9 cellular contexts compared by ENCODE assay signal in genomic region chr21:31872072-31872451, GRCh38. TPM values are rescaled to one million over a fixed set of nuclear protein-coding genes. Genes with fewer than 3 reads are reported as not detected.
DNase-seq lines count a peak whose midpoint lies in the region; ATAC-seq and TF ChIP-seq lines count a peak whose summit lies in the region.
"Had no signal": no experiment of that assay in that cellular context is flagged by ENCODE, and none has a peak within 500 bp of the region (broad histone marks: within the 10 kb centered on the region; RNA-seq: fewer than 3 reads in every experiment).

No MANE protein-coding gene starts in this region.

- WGBS in heart right ventricle, 2 donors: 14 to 18% methylated on average over 12 of the region's 12 CpGs

- H3K27me3 ChIP-seq in heart right ventricle (peaks cover 0 to 73% (median 46%) of the 10 kb centered on the region in 7 donors), mucosa of stomach (ENCODE audit: control insufficient read depth, insufficient read depth, low read length) (peaks cover 36% of the 10 kb centered on the region), upper lobe of right lung (peaks cover 33% of the 10 kb centered on the region)

- H3K27ac Mint-ChIP-seq in brain: peak overlapping the region; percentile 91 to 98 (median 96)

- H3K4me3 ChIP-seq in heart right ventricle (peak overlapping the region in 7 of 10 donors; percentile 39 to 66 (median 59)), mucosa of stomach (ENCODE audit: low read length) (peak overlapping the region; percentile 8), upper lobe of right lung (peak overlapping the region; percentile 54)

- H3K4me3 Mint-ChIP-seq in brain: peak overlapping the region; percentile 91 to 96 (median 92)

- no peak overlapping the region for H3K9ac ChIP-seq in mucosa of stomach (ENCODE audit: low read length)

- intact Hi-C loops in heart right ventricle (cut with DNase I) (loop anchor here in 2 of 10 donors (2.0 to 10.0 kb wide), 2 partner anchors 87 to 387 kb away; no protein-coding TSS in a partner anchor), Right ventricle myocardium inferior (cut with DNase I) (no loop called here), upper lobe of right lung (cut with DNase I) (no loop called here)

- H3K36me3 ChIP-seq in heart right ventricle: no peaks in the 10 kb centered on the region
- no peaks in the 10 kb centered on the region for H3K36me3 ChIP-seq in mucosa of stomach (ENCODE audit: control insufficient read depth, insufficient read depth, low read length)
- H3K36me3 ChIP-seq in upper lobe of right lung: no peaks in the 10 kb centered on the region

- no peak for DNase-seq in heart right ventricle
- DNase-seq in Right ventricle myocardium inferior (ENCODE audit: missing footprints): no peak
- no peak for DNase-seq in upper lobe of right lung
- no peak for DNase-seq in activated gamma-delta T cell (lab: John Stamatoyannopoulos, UW)
- DNase-seq in stimulated activated naive CD4-positive, alpha-beta T cell treated with Interleukin-2 at 50 U/mL for 16 hours (lab: John Stamatoyannopoulos, UW): no peak
- DNase-seq: effector memory CD4-positive, alpha-beta T cell had no signal

- no peaks in the 10 kb centered on the region for H3K9me3 ChIP-seq in heart right ventricle
- H3K9me3 ChIP-seq in mucosa of stomach (ENCODE audit: control insufficient read depth, low read length): no peaks in the 10 kb centered on the region
- no peaks in the 10 kb centered on the region for H3K9me3 ChIP-seq in upper lobe of right lung

- H3K27me3 Mint-ChIP-seq in brain: peaks cover 10% of the 10 kb centered on the region

- TF ChIP-seq CTCF in heart right ventricle (IDR thresholded peaks at IDR 0.05): no peak
- no peak for TF ChIP-seq CTCF in brain (conservative IDR thresholded peaks at IDR 0.05)
- no peak for TF ChIP-seq CTCF in upper lobe of right lung (IDR thresholded peaks at IDR 0.05)

- peaks cover 55% of the 10 kb centered on the region for H3K4me1 Mint-ChIP-seq in brain

- H3K27ac ChIP-seq in heart right ventricle (no peak overlapping the region), upper lobe of right lung (no peak overlapping the region)

- no peaks in the 10 kb centered on the region for H3K9me3 Mint-ChIP-seq in brain

- H3K4me1 ChIP-seq in heart right ventricle (peaks cover 0 to 21% (median 13%) of the 10 kb centered on the region in 9 donors), mucosa of stomach (ENCODE audit: control insufficient read depth, insufficient read depth, low read length) (peaks cover 9% of the 10 kb centered on the region), upper lobe of right lung (peaks cover 11% of the 10 kb centered on the region)

- no peaks in the 10 kb centered on the region for H3K36me3 Mint-ChIP-seq in brain

- no peak for ATAC-seq in heart right ventricle
- no peak for ATAC-seq in Right ventricle myocardium inferior
- no peak for ATAC-seq in upper lobe of right lung
- ATAC-seq in GM21723 (IDR thresholded peaks at IDR 0.05; ENCODE audit: unreplicated experiment): no peak

RNA-seq across cellular contexts. Expression of gene HUNK, which starts 0.8 kb away (rescaled TPM):
- total RNA-seq in heart right ventricle (under 1 TPM in 9 of 10 donors, not detected in 1; 0.04 to 0.81 (median 0.10) TPM), Right ventricle myocardium inferior (0.08 TPM), upper lobe of right lung (2.0 TPM)
- polyA plus RNA-seq in heart right ventricle (under 1 TPM in 1 of 2 donors, not detected in 1; 0.14 TPM), brain (ENCODE audit: insufficient read depth, low read depth, low replicate concordance) (10.6 TPM)

Comparison
In these comparisons a context has a peak if more than half of its experiments do, and no peak if none do; other contexts are left out.
1. H3K4me3 ChIP-seq: peak in every context shown above with its lines; median percentile 59 in heart right ventricle; 54 in upper lobe of right lung; 8 in mucosa of stomach.